In genomic region chr11:32210601-32211000, GRCh38 we compare ENCODE assay signal across 18 cellular contexts.
DNase-seq lines count a peak whose midpoint lies in the region; ATAC-seq and TF ChIP-seq lines count a peak whose summit lies in the region.
"Had no signal": no experiment of that assay in that cellular context is flagged by ENCODE, and none has a peak within 500 bp of the region (broad histone marks: within the 10 kb centered on the region; RNA-seq: fewer than 3 reads in every experiment).

No MANE protein-coding gene starts in this region.

- no peaks in the 10 kb centered on the region for H3K9me3 Mint-ChIP-seq in activated T-helper 17 cell treated with anti-CD3 and anti-CD28 coated beads, Interleukin-2, amount 50 U/mL, for 72 hours

- no peaks in the 10 kb centered on the region for H3K27me3 ChIP-seq in vagina
- H3K27me3 ChIP-seq: BLaER1 treated with 17β-estradiol and CSF1 and Interleukin-3, amounts not matched to agents 10 nM and 100 nM; brain microvascular endothelial cell had no signal

- H3K36me3 ChIP-seq in vagina, result no peaks in the 10 kb centered on the region
- H3K36me3 ChIP-seq: BLaER1 treated with 17β-estradiol and CSF1 and Interleukin-3, amounts not matched to agents 10 nM and 100 nM; brain microvascular endothelial cell; prostate gland; thoracic aorta had no signal

- intact Hi-C loops in vagina (cut with DNase I), result no loop called here

- no peak for ATAC-seq in activated T-helper 17 cell treated with anti-CD3 and anti-CD28 coated beads, Interleukin-2, amount 50 U/mL, for 72 hours (replicated peaks)
- ATAC-seq in omental fat pad (ENCODE audit: low FRiP score) (no peak), HG03045 (IDR thresholded peaks at IDR 0.05; ENCODE audit: unreplicated experiment) (no peak)
- ATAC-seq: K562 had no signal

- TF ChIP-seq POLR2A in vagina (IDR thresholded peaks at IDR 0.05), result no peak

- H3K27ac ChIP-seq in vagina, result no peak overlapping the region
- H3K27ac ChIP-seq: BLaER1 treated with 17β-estradiol and CSF1 and Interleukin-3, amounts not matched to agents 10 nM and 100 nM; brain microvascular endothelial cell; prostate gland; thoracic aorta had no signal

- no peak overlapping the region for H3K4me3 Mint-ChIP-seq in activated T-helper 17 cell treated with anti-CD3 and anti-CD28 coated beads, Interleukin-2, amount 50 U/mL, for 72 hours

- H3K4me3 ChIP-seq in vagina, result no peak overlapping the region
- H3K4me3 ChIP-seq: BLaER1 treated with 17β-estradiol and CSF1 and Interleukin-3, amounts not matched to agents 10 nM and 100 nM; K562; prostate gland; thoracic aorta had no signal

- no peaks in the 10 kb centered on the region for H3K4me1 Mint-ChIP-seq in activated T-helper 17 cell treated with anti-CD3 and anti-CD28 coated beads, Interleukin-2, amount 50 U/mL, for 72 hours

- peak; percentile 58 for DNase-seq in AG20443 (ENCODE audit: low spot score)
- DNase-seq in LHCN-M2 (ENCODE audit: low read depth), result peak; percentile 53
- peak; percentile 6 for DNase-seq in kidney tubule cell (ENCODE audit: low spot score)
- DNase-seq in NK-92 (lab: John Stamatoyannopoulos, UW; ENCODE audit: unreplicated experiment), result no peak
- DNase-seq in omental fat pad (ENCODE audit: low spot score), result no peak
- DNase-seq in vagina (ENCODE audit: extremely low spot score in 2 of 2), result no peak
- DNase-seq: activated gamma-delta T cell treated with Interleukin-2 at 50 U/mL for 16 hours; brain microvascular endothelial cell; effector memory CD4-positive, alpha-beta T cell; NCI-H1694 treated with DMSO at 0.1 percent for 48 hours; NCI-H524 treated with DMSO at 0.1 percent for 48 hours; RPMI8226 had no signal

- no peak for TF ChIP-seq CTCF in omental fat pad (IDR thresholded peaks at IDR 0.05)
- TF ChIP-seq CTCF in vagina (IDR thresholded peaks at IDR 0.05), result no peak

- H3K36me3 Mint-ChIP-seq in activated T-helper 17 cell treated with anti-CD3 and anti-CD28 coated beads, Interleukin-2, amount 50 U/mL, for 72 hours (ENCODE audit: low read depth), result no peaks in the 10 kb centered on the region

- H3K27me3 Mint-ChIP-seq in activated T-helper 17 cell treated with anti-CD3 and anti-CD28 coated beads, Interleukin-2, amount 50 U/mL, for 72 hours, result peaks cover 31% of the 10 kb centered on the region

- H3K9me3 ChIP-seq in vagina, result no peaks in the 10 kb centered on the region
- H3K9me3 ChIP-seq: BLaER1 treated with 17β-estradiol and CSF1 and Interleukin-3, amounts not matched to agents 10 nM and 100 nM; prostate gland; thoracic aorta had no signal

- no peaks in the 10 kb centered on the region for H3K4me1 ChIP-seq in vagina
- H3K4me1 ChIP-seq: BLaER1 treated with 17β-estradiol and CSF1 and Interleukin-3, amounts not matched to agents 10 nM and 100 nM; prostate gland had no signal

- peak overlapping the region; percentile 29 for H3K27ac Mint-ChIP-seq in activated T-helper 17 cell treated with anti-CD3 and anti-CD28 coated beads, Interleukin-2, amount 50 U/mL, for 72 hours

Comparison
In these comparisons a context has a peak if more than half of its experiments do, and no peak if none do; other contexts are left out.
1. DNase-seq: peak in AG20443 (single experiment), LHCN-M2 (single experiment) and kidney tubule cell (single experiment); none in NK-92 (single experiment), omental fat pad (single experiment) and vagina (0 of 2).